ENCODE assay signal across 10 cellular contexts in the genomic region with DNA sequence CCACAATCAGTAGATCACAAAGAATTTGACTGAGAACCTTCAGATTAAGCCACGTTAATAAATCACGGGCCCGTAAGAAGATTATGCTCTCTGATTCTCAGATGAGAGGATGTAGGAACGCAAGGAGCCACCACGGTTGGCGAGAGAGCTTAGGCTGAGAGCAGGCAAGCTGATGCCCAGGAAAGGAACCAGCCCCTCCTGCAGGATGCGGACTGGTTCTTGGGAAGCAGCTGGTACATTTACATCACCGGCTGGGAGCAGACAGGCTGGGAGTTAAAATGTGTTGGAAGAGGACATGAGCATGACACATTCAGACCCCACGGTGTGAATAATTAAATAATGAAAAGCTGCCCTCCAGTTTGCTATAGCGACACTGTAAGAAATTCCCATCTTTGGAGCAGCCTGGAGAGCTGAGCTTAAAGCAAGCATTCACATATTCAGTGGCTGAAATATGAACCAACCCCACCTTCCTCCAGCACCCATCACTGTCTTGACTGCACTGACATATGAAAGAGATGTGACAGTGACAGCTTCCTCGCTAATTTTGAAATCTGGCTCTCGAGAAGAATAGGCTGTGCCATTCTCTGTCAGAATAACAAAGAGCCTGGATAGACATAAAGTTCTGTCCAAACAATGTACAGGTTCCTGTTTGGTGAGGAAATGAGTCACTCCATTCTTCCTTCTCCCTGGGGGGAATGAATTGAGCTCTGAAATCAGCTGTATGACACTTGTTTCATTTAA. TPM values are rescaled to one million over a fixed set of nuclear protein-coding genes. Genes with fewer than 3 reads are reported as not detected.
A peak's percentile ranks its signal among the peaks of the same experiment; 100 is the strongest.
DNase-seq lines count a peak whose midpoint lies in the region; ATAC-seq, FAIRE-seq and TF ChIP-seq lines count a peak whose summit lies in the region.
"Had no signal": no experiment of that assay in that cellular context is flagged by ENCODE, and none has a peak within 500 bp of the region (broad histone marks: within the 10 kb centered on the region; RNA-seq: fewer than 3 reads in every experiment).

No MANE protein-coding gene starts in this region.

- no peak for TF ChIP-seq POLR2A in Peyer's patch (IDR thresholded peaks at IDR 0.05)

- POLR2A ChIA-PET in activated CD8-positive, alpha-beta T cell treated with anti-CD3 and anti-CD28 coated beads for 36 hours (lab: Charles Lee): no interaction called here

- DNase-seq in D341Med (ENCODE audit: low spot score) (peak; percentile 80), NCI-H2081 treated with DMSO at 0.1 percent for 48 hours (lab: John Stamatoyannopoulos, UW) (peak; percentile 17), caudate nucleus (lab: John Stamatoyannopoulos, UW) (peak in 53 of 61 donors; percentile 5 to 94 (median 65)), lung microvascular endothelial cell (ENCODE audit: low read depth in 2 of 2) (peak; percentile 85 to 92), Peyer's patch (no peak), small intestine (no peak)
- no peak for DNase-seq in activated CD8-positive, alpha-beta T cell treated with anti-CD3 and anti-CD28 coated beads for 36 hours
- DNase-seq: NCI-H1105 treated with DMSO at 0.1 percent for 48 hours; stimulated activated CD4-positive, alpha-beta T cell treated with anti-CD3 and anti-CD28 coated beads, Interleukin-4, amount 100 ng/mL, for 1 hour had no signal

- 75 to 86% (median 85%) methylated on average over 12 of the region's 12 CpGs for WGBS in small intestine, 3 donors

- intact Hi-C loops in activated CD8-positive, alpha-beta T cell treated with anti-CD3 and anti-CD28 coated beads for 36 hours (cut with micrococcal nuclease): loop anchor here (10.0 kb wide), 1 partner anchor 77 kb away; no protein-coding TSS in a partner anchor

- FAIRE-seq in small intestine (lab: Jason Lieb, UNC): no peak

- H3K36me3 ChIP-seq in Peyer's patch (no peaks in the 10 kb centered on the region), small intestine (ENCODE audit: control insufficient read depth in 2 of 2, insufficient read depth in 2 of 2, low read length in 2 of 2) (peaks cover 0 to 3% of the 10 kb centered on the region in 2 donors)

- no peak for TF ChIP-seq CTCF in Peyer's patch (IDR thresholded peaks at IDR 0.05)
- TF ChIP-seq CTCF in activated CD8-positive, alpha-beta T cell treated with anti-CD3 and anti-CD28 coated beads for 36 hours (IDR thresholded peaks at IDR 0.05): no peak

- H3K4me3 Mint-ChIP-seq in activated CD8-positive, alpha-beta T cell treated with anti-CD3 and anti-CD28 coated beads for 36 hours: no peak overlapping the region

- CTCF ChIA-PET in activated CD8-positive, alpha-beta T cell treated with anti-CD3 and anti-CD28 coated beads for 36 hours (lab: Charles Lee): no interaction called here

- no peak for ATAC-seq in HG02870 (IDR thresholded peaks at IDR 0.05; ENCODE audit: unreplicated experiment)
- no peak for ATAC-seq in activated CD8-positive, alpha-beta T cell treated with anti-CD3 and anti-CD28 coated beads for 36 hours

- no peak overlapping the region for H3K27ac Mint-ChIP-seq in activated CD8-positive, alpha-beta T cell treated with anti-CD3 and anti-CD28 coated beads for 36 hours

- no peaks in the 10 kb centered on the region for H3K4me1 Mint-ChIP-seq in activated CD8-positive, alpha-beta T cell treated with anti-CD3 and anti-CD28 coated beads for 36 hours (ENCODE audit: low read depth)

- H3K4me3 ChIP-seq in Peyer's patch (no peak overlapping the region), small intestine (ENCODE audit: low read depth in 1 of 2, low read length in 2 of 2) (no peak overlapping the region)

- H3K27me3 ChIP-seq in Peyer's patch: no peaks in the 10 kb centered on the region
- H3K27me3 ChIP-seq in small intestine (ENCODE audit: control insufficient read depth in 2 of 2, insufficient read depth in 2 of 2, low read length in 2 of 2): no peaks in the 10 kb centered on the region

- H3K9me3 ChIP-seq in Peyer's patch: no peaks in the 10 kb centered on the region
- H3K9me3 ChIP-seq in small intestine (ENCODE audit: control insufficient read depth, low read depth): no peaks in the 10 kb centered on the region

- H3K27me3 Mint-ChIP-seq in activated CD8-positive, alpha-beta T cell treated with anti-CD3 and anti-CD28 coated beads for 36 hours: peaks cover 4% of the 10 kb centered on the region

- peak overlapping the region; percentile 59 for H3K27ac ChIP-seq in caudate nucleus (ENCODE audit: low read depth, low read length)
- no peak overlapping the region for H3K27ac ChIP-seq in Peyer's patch
- no peak overlapping the region for H3K27ac ChIP-seq in small intestine (ENCODE audit: low read depth in 1 of 2, low read length in 1 of 2)

- no peaks in the 10 kb centered on the region for H3K36me3 Mint-ChIP-seq in activated CD8-positive, alpha-beta T cell treated with anti-CD3 and anti-CD28 coated beads for 36 hours (ENCODE audit: low read depth)

- H3K9me3 Mint-ChIP-seq in activated CD8-positive, alpha-beta T cell treated with anti-CD3 and anti-CD28 coated beads for 36 hours: no peaks in the 10 kb centered on the region

- H3K4me1 ChIP-seq in Peyer's patch (peaks cover 0 to 3% (median 0%) of the 10 kb centered on the region in 4 donors), small intestine (ENCODE audit: control insufficient read depth in 2 of 2, insufficient read depth in 1 of 2, low read depth in 1 of 2, low read length in 1 of 2) (no peaks in the 10 kb centered on the region)

RNA-seq across cellular contexts. Expression of a gene that starts 33.1 kb away (rescaled TPM):
- total RNA-seq in lung microvascular endothelial cell (3.5 and 10.1 TPM in 2 replicates), Peyer's patch (10 to 100 TPM; 18.4 to 55.3 (median 31.9) TPM)
- not detected for total RNA-seq in activated CD8-positive, alpha-beta T cell treated with anti-CD3 and anti-CD28 coated beads for 36 hours
- 10 to 100 TPM in 1 of 3 donors, 1 to 10 TPM in 2; 6.4 to 11.1 (median 7.2) TPM for polyA plus RNA-seq in small intestine

Comparison
In these comparisons a context has a peak if more than half of its experiments do, and no peak if none do; other contexts are left out.
1. DNase-seq: peak in D341Med (single experiment), NCI-H2081 treated with DMSO at 0.1 percent for 48 hours (single experiment), caudate nucleus (53 of 61) and lung microvascular endothelial cell (2 of 2); none in Peyer's patch (0 of 3), activated CD8-positive, alpha-beta T cell treated with anti-CD3 and anti-CD28 coated beads for 36 hours (single experiment) and small intestine (single experiment).